ENCODE assay signal across 20 cellular contexts in the genomic region with DNA sequence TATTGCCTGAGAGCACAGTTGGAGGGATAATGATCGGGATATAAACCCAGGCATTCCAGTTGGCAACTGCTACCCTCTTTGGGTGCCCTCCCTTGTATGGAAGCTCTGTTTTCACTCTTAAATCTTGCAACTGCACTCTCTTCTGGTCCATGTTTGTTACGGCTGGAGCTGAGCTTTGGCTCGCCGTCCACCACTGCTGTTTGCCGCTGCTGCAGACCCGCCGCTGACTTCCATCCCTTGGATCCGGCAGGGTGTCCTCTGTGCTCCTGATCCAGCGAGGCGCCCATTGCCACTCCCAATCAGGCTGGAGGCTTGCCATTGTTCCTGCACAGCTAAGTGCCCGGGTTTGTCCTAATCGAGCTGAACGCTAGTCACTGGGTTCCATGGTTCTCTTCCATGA.
"Had no signal": no experiment of that assay in that cellular context is flagged by ENCODE, and none has a peak within 500 bp of the region (broad histone marks: within the 10 kb centered on the region; RNA-seq: fewer than 3 reads in every experiment).

No MANE protein-coding gene starts in this region.

- FAIRE-seq: HepG2, RCC 7860 had no signal

- H3K4me2 ChIP-seq: KMS-11, SK-N-SH had no signal

- H3K27ac ChIP-seq: KMS-11, RWPE1 had no signal

- H3K9ac ChIP-seq: KMS-11, SK-N-SH had no signal

- ATAC-seq: HepG2 had no signal

- DNase-seq: Kasumi-1, MM.1S, NCI-H1092 treated with DMSO at 0.1 percent for 48 hours, NCI-H1436, NCI-H187, NCI-H2029, NCI-H2081 treated with DMSO at 0.1 percent for 48 hours, NCI-H2171, NCI-H226, NCI-H446, NCI-H510A, NCI-H524 treated with DMSO at 0.1 percent for 48 hours, NCI-H69, NCI-H774, SHP77, SK-N-SH had no signal

- H3K9me3 ChIP-seq: SK-N-SH had no signal
